Comparison of ENCODE assay signal across 24 cellular contexts in the genomic region with DNA sequence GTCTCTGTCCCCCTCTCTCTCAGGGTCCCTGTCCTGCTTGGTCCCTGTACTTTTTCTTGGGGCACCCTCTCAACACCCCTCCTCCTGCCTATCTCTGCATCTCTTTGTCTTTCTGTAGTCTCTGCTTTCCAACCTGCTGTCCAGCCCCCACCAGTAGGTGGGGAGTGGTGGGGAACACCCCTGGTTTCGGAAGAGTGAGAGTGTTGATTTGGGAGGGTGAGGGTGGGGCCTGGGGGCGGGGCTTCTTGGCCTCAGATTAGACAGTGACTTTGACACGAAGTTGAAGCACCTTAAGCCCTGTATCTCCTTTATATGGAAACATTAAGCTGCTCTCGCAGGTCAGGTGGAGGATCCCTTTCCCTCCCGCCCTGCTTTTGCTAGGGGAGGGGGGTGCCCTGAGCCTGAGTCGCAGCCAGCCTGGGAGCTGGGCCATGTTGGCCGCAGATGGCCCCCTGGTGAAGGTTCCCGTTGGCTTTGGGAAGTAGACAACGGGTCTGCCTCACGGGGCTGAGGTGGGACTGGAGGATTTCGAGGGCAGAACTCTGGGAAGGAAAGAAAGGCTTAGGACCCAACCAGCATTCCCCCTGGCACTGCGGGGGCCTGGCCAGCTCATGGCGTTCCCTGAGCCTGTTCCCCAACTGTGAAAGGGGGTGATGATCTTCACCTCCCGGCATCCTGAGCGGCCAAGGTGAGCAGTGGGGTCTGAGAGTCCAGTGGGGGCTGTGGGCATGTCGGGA. TPM values are rescaled to one million over a fixed set of nuclear protein-coding genes. Genes with fewer than 3 reads are reported as not detected.
DNase-seq lines count a peak whose midpoint lies in the region; ATAC-seq, FAIRE-seq and TF ChIP-seq lines count a peak whose summit lies in the region.
"Had no signal": no experiment of that assay in that cellular context is flagged by ENCODE, and none has a peak within 500 bp of the region (broad histone marks: within the 10 kb centered on the region; RNA-seq: fewer than 3 reads in every experiment).

A gene (plus strand): TSS at position 404 of the 737 bp plus-strand sequence. CDS start 6,151 bp downstream, outside the sequence.

- H3K4me1 ChIP-seq in right cardiac atrium (ENCODE audit: control insufficient read depth, insufficient read depth, low read length) (no peaks in the 10 kb centered on the region), GM12878 (ENCODE audit: control insufficient read depth, insufficient read depth, low read length) (no peaks in the 10 kb centered on the region; the same call in 1 of the 2 replicates), tibial nerve (peaks cover 0 to 16% (median 0%) of the 10 kb centered on the region in 4 donors), esophagus muscularis mucosa (no peaks in the 10 kb centered on the region)
- H3K4me1 ChIP-seq: right atrium auricular region, uterus had no signal

- H3K4me1 Mint-ChIP-seq in nephron progenitor cell, result peaks cover 15% of the 10 kb centered on the region
- no peaks in the 10 kb centered on the region for H3K4me1 Mint-ChIP-seq in type B pancreatic cell (ENCODE audit: unreplicated experiment)

- H2AFZ ChIP-seq in GM12878 (ENCODE audit: control insufficient read depth, low read depth, low read length), result no peak within 1 kb of the TSS

- TF ChIP-seq CTCF in GM12878 (IDR thresholded peaks at IDR 0.05 in 2 of 3, conservative IDR thresholded peaks at IDR 0.05 in 1 of 3; ENCODE audit: control insufficient read depth in 2 of 3, extremely low read depth in 1 of 3, insufficient read depth in 1 of 3, low read depth in 3 of 3, low read length in 3 of 3), result no peak
- TF ChIP-seq CTCF in nephron progenitor cell (IDR thresholded peaks at IDR 0.05), result no peak
- TF ChIP-seq CTCF in type B pancreatic cell (conservative IDR thresholded peaks at IDR 0.05), result no peak
- TF ChIP-seq CTCF in tibial nerve (IDR thresholded peaks at IDR 0.05), result no peak
- no peak for TF ChIP-seq CTCF in esophagus muscularis mucosa (IDR thresholded peaks at IDR 0.05)

- no peak for FAIRE-seq in GM12878 (lab: Jason Lieb, UNC)
- FAIRE-seq: endometrium had no signal

- H3K79me2 ChIP-seq in GM12878 (ENCODE audit: control insufficient read depth, insufficient read depth, low read length), result no peaks in the 10 kb centered on the region; the same call in 1 of the 2 replicates

- intact Hi-C loops in right cardiac atrium (cut with DNase I) (no loop called here), Right ventricle myocardium superior (cut with DNase I) (no loop called here), GM12878 (cut with micrococcal nuclease; ENCODE audit: unreplicated experiment) (no loop called here), esophagus muscularis mucosa (cut with DNase I) (no loop called here)

- H3K9ac ChIP-seq in GM12878 (ENCODE audit: control insufficient read depth, insufficient read depth, low read length), result no peak within 1 kb of the TSS
- H3K9ac ChIP-seq: SK-N-SH had no signal

- H3K36me3 ChIP-seq in GM12878 (ENCODE audit: control insufficient read depth in 2 of 2, insufficient read depth in 2 of 2, low read length in 1 of 2), result peaks cover 22 to 24% of the 10 kb centered on the region in 2 experiments
- peaks cover 0 to 67% (median 34%) of the 10 kb centered on the region in 3 donors for H3K36me3 ChIP-seq in tibial nerve
- peaks cover 31 to 68% (median 66%) of the 10 kb centered on the region in 4 donors for H3K36me3 ChIP-seq in esophagus muscularis mucosa
- H3K36me3 ChIP-seq: uterus had no signal

- no peak within 1 kb of the TSS for H3K4me3 ChIP-seq in right cardiac atrium (ENCODE audit: low read length)
- H3K4me3 ChIP-seq in GM12878, result no peak within 1 kb of the TSS
- H3K4me3 ChIP-seq in tibial nerve, result no peak within 1 kb of the TSS
- no peak within 1 kb of the TSS for H3K4me3 ChIP-seq in esophagus muscularis mucosa
- H3K4me3 ChIP-seq: gastrocnemius medialis, right atrium auricular region, uterus had no signal

- no peak for TF ChIP-seq EP300 in GM12878 (IDR thresholded peaks at IDR 0.05; ENCODE audit: borderline replicate concordance in 1 of 2, control insufficient read depth in 1 of 2, low read depth in 2 of 2, low read length in 2 of 2)
- no peak for TF ChIP-seq EP300 in tibial nerve (IDR thresholded peaks at IDR 0.05)
- no peak for TF ChIP-seq EP300 in esophagus muscularis mucosa (IDR thresholded peaks at IDR 0.05)

- in situ Hi-C loops in GM12878 (cut with MboI), result no loop called here

- no peak for TF ChIP-seq RAD21 in GM12878 (IDR thresholded peaks at IDR 0.05; ENCODE audit: insufficient read depth, low read depth, low read length)

- SMC1A ChIA-PET in GM12878 (lab: Charles Lee; ENCODE audit: uncharacterized antibody, unreplicated experiment), result interaction anchor here (1.1 kb wide), 1 partner anchor 34 kb away, joined by 4 read pairs; no protein-coding TSS in a partner anchor

- POLR2A ChIA-PET in GM12878 (lab: Charles Lee), result interaction anchor here (1.0 kb wide), 1 partner anchor 11 kb away, joined by 5 read pairs; no protein-coding TSS in a partner anchor

- H3K27ac Mint-ChIP-seq in nephron progenitor cell (peak within 1 kb of the TSS; percentile 95), type B pancreatic cell (peak within 1 kb of the TSS; percentile 48)
- H3K27ac Mint-ChIP-seq: activated naive CD8-positive, alpha-beta T cell treated with anti-CD3 and anti-CD28 coated beads, Interleukin-2, amount 10 ng/mL, durations not matched to agents 7 days and 5 days; activated T-cell treated with anti-CD3 and anti-CD28 coated beads, Interleukin-2, amount 50 U/mL, for 72 hours had no signal

- CTCF ChIA-PET in GM12878 (lab: Yijun Ruan, JAX), result interaction anchor here (1.0 to 1.1 kb wide), 2 partner anchors 34 to 64 kb away, joined by 3 read pairs; a partner anchor contains a TSS

- ATAC-seq in right cardiac atrium (no peak), Right ventricle myocardium superior (ENCODE audit: poor library complexity) (no peak), GM12878 (peak; percentile 16; the same call in 1 of the 3 replicates), GM21717 (IDR thresholded peaks at IDR 0.05; ENCODE audit: unreplicated experiment) (no peak)
- ATAC-seq: gastrocnemius medialis, left cardiac atrium had no signal

- WGBS in right cardiac atrium, result 80% methylated on average over 16 of the region's 16 CpGs
- WGBS in GM12878 (ENCODE audit: insufficient coverage, insufficient replicate concordance, low lambda C conversion rate, missing lambda C conversion rate), result 90% methylated on average over 16 of the region's 16 CpGs
- 80 to 89% methylated on average over 11 to 15 of the region's 16 CpGs for WGBS in tibial nerve, 2 donors
- 90% methylated on average over 6 of the region's 16 CpGs for WGBS in esophagus muscularis mucosa

- peak in 2 of 3 donors; percentile 29 to 44 for DNase-seq in right cardiac atrium
- no peak for DNase-seq in Right ventricle myocardium superior
- DNase-seq in GM12878 (ENCODE audit: low read depth, low spot score), result no peak
- no peak for DNase-seq in nephron progenitor cell
- DNase-seq in type B pancreatic cell (ENCODE audit: extremely low spot score, unreplicated experiment), result no peak
- DNase-seq in tibial nerve (ENCODE audit: low spot score in 2 of 2), result no peak
- no peak for DNase-seq in esophagus muscularis mucosa (ENCODE audit: extremely low spot score)
- DNase-seq: activated naive CD8-positive, alpha-beta T cell treated with anti-CD3 and anti-CD28 coated beads, Interleukin-2, amount 10 ng/mL, durations not matched to agents 7 days and 5 days; activated T-cell treated with anti-CD3 and anti-CD28 coated beads, Interleukin-2, amount 50 U/mL, for 72 hours; central memory CD4-positive, alpha-beta T cell; dermis blood vessel endothelial cell; DMS79 treated with DMSO at 0.1 percent for 48 hours; gastrocnemius medialis; left cardiac atrium; mammary epithelial cell; NCI-H1436; NCI-H446; stimulated activated CD4-positive, alpha-beta T cell treated with anti-CD3 and anti-CD28 coated beads, Interleukin-4, amount 100 ng/mL, for 1 hour; uterus had no signal

- H3K4me2 ChIP-seq in GM12878 (ENCODE audit: control insufficient read depth, insufficient read depth), result 0 out of 2 replicates have a peak within 1 kb of the TSS, but pooled peaks have one; percentile 9
- H3K4me2 ChIP-seq: SK-N-SH had no signal

- no peaks in the 10 kb centered on the region for H4K20me1 ChIP-seq in GM12878 (ENCODE audit: control insufficient read depth, insufficient read depth)

- H3K4me3 Mint-ChIP-seq in nephron progenitor cell (no peak within 1 kb of the TSS), type B pancreatic cell (no peak within 1 kb of the TSS)
- H3K4me3 Mint-ChIP-seq: activated naive CD8-positive, alpha-beta T cell treated with anti-CD3 and anti-CD28 coated beads, Interleukin-2, amount 10 ng/mL, durations not matched to agents 7 days and 5 days; activated T-cell treated with anti-CD3 and anti-CD28 coated beads, Interleukin-2, amount 50 U/mL, for 72 hours had no signal

- H3K27me3 Mint-ChIP-seq in nephron progenitor cell (ENCODE audit: low read depth, poor library complexity), result no peaks in the 10 kb centered on the region
- no peaks in the 10 kb centered on the region for H3K27me3 Mint-ChIP-seq in type B pancreatic cell
- H3K27me3 Mint-ChIP-seq: activated naive CD8-positive, alpha-beta T cell treated with anti-CD3 and anti-CD28 coated beads, Interleukin-2, amount 10 ng/mL, durations not matched to agents 7 days and 5 days had no signal

- H3K27me3 ChIP-seq in right cardiac atrium (ENCODE audit: control insufficient read depth, insufficient read depth) (no peaks in the 10 kb centered on the region), GM12878 (replicated peaks in 1 of 2; ENCODE audit: control insufficient read depth in 2 of 2, insufficient read depth in 2 of 2, low read length in 1 of 2) (no peaks in the 10 kb centered on the region), tibial nerve (no peaks in the 10 kb centered on the region), esophagus muscularis mucosa (no peaks in the 10 kb centered on the region)
- H3K27me3 ChIP-seq: gastrocnemius medialis, right atrium auricular region, uterus had no signal

- H3K9me3 ChIP-seq in right cardiac atrium (ENCODE audit: control insufficient read depth, low read length), result no peaks in the 10 kb centered on the region
- H3K9me3 ChIP-seq in GM12878 (replicated peaks; ENCODE audit: control insufficient read depth, insufficient read depth, low read length), result no peaks in the 10 kb centered on the region
- H3K9me3 ChIP-seq in tibial nerve, result no peaks in the 10 kb centered on the region
- H3K9me3 ChIP-seq in esophagus muscularis mucosa, result no peaks in the 10 kb centered on the region
- H3K9me3 ChIP-seq: gastrocnemius medialis, right atrium auricular region, SK-N-SH, uterus had no signal

- H3K27ac ChIP-seq in right cardiac atrium (ENCODE audit: low read length) (no peak within 1 kb of the TSS), GM12878 (ENCODE audit: control insufficient read depth, insufficient read depth) (no peak within 1 kb of the TSS), tibial nerve (no peak within 1 kb of the TSS), esophagus muscularis mucosa (replicated peaks in 1 of 4) (no peak within 1 kb of the TSS)
- H3K27ac ChIP-seq: C4-2B, gastrocnemius medialis, right atrium auricular region, uterus had no signal

- TF ChIP-seq POLR2A in GM12878 (IDR thresholded peaks at IDR 0.05; ENCODE audit: low read depth, low read length), result no peak
- TF ChIP-seq POLR2A in tibial nerve (IDR thresholded peaks at IDR 0.05), result no peak
- no peak for TF ChIP-seq POLR2A in esophagus muscularis mucosa (IDR thresholded peaks at IDR 0.05; ENCODE audit: low read depth)

- RAD21 ChIA-PET in GM12878 (lab: Charles Lee; ENCODE audit: unreplicated experiment), result interaction anchor here (0.9 kb wide), 1 partner anchor 92 kb away, joined by 3 read pairs; a partner anchor contains a TSS

- H3K36me3 Mint-ChIP-seq in nephron progenitor cell (ENCODE audit: low read depth) (peaks cover 44% of the 10 kb centered on the region), type B pancreatic cell (peaks cover 6% of the 10 kb centered on the region)

- H3K9me3 Mint-ChIP-seq in nephron progenitor cell, result no peaks in the 10 kb centered on the region
- H3K9me3 Mint-ChIP-seq in type B pancreatic cell, result no peaks in the 10 kb centered on the region
- H3K9me3 Mint-ChIP-seq: activated naive CD8-positive, alpha-beta T cell treated with anti-CD3 and anti-CD28 coated beads, Interleukin-2, amount 10 ng/mL, durations not matched to agents 7 days and 5 days; activated T-cell treated with anti-CD3 and anti-CD28 coated beads, Interleukin-2, amount 50 U/mL, for 72 hours had no signal

- BruUV-seq in GM12878 (replicated peaks; lab: Mats Ljungman, UMichigan), result no TSS peak

RNA-seq across cellular contexts. Expression of the gene that starts here (rescaled TPM):
- total RNA-seq in right cardiac atrium (under 1 TPM; 0.20 to 0.75 (median 0.23) TPM), Right ventricle myocardium superior (0.24 TPM), GM12878 (2014; rRNA removed) (0.38 and 0.40 TPM in 2 replicates), GM12878 (2014; rRNA removed; fragmentation: Illumina TruSeq; extraction: Trizol) (0.41 and 0.45 TPM in 2 replicates), GM12878 (2021) (1.3 and 1.4 TPM in 2 replicates), type B pancreatic cell (ENCODE audit: low replicate concordance) (1.8 TPM in 2 replicates), tibial nerve (1 to 10 TPM in 2 of 4 donors, under 1 TPM in 2; 0.44 to 4.1 (median 1.5) TPM), esophagus muscularis mucosa (under 1 TPM; 0.42 to 0.86 (median 0.51) TPM)
- polyA plus RNA-seq in right cardiac atrium (0.16 TPM), GM12878 (2011; rRNA removed) (0.16 and 0.24 TPM in 2 replicates), GM12878 (2014; fragmentation: Illumina TruSeq; extraction: Trizol) (0.48 and 0.59 TPM in 2 replicates), GM12878 (2014; fragmentation: Nextera tagmentation; extraction: Ambion mirVana) (under 1 TPM; 0.26 to 0.34 TPM), GM12878 (2014; rRNA removed) (0.72 and 0.93 TPM in 2 replicates), GM12878 (2016; fragmentation: Nextera tagmentation; extraction: Ambion mirVana) (under 1 TPM; 0.30 to 0.68 TPM)
- 3.0 TPM in 2 replicates for total RNA-seq in GM12878 (2013; cell fraction: nucleolus; rRNA removed)
- polyA plus RNA-seq in GM12878 (2011; ENCODE audit: low read depth), result 0.38 TPM
- polyA plus RNA-seq in GM12878 (2011; cell fraction: cytosol; rRNA removed), result 0.19 and 0.22 TPM in 2 replicates
- polyA plus RNA-seq in GM12878 (2011; cell fraction: nucleus; rRNA removed), result 1.2 TPM in 2 replicates
- polyA plus RNA-seq in GM12878 (2012), result 0.51 and 0.62 TPM in 2 replicates
- 0.73 and 1.3 TPM in 2 replicates for polyA minus RNA-seq in GM12878 (2011; rRNA and poly(A)+ RNA removed)
- polyA minus RNA-seq in GM12878 (2011; cell fraction: cytosol; rRNA and poly(A)+ RNA removed), result 0.21 and 0.27 TPM in 2 replicates
- polyA minus RNA-seq in GM12878 (2011; cell fraction: nucleus; rRNA and poly(A)+ RNA removed), result 0.60 and 1.5 TPM in 2 replicates

Comparison
In these comparisons a context has a peak if more than half of its experiments do, and no peak if none do; other contexts are left out.
1. Peak in DNase-seq in right cardiac atrium; RNA of the gene not detected or under 1 TPM.